ENCODE assay signal across 9 cellular contexts in genomic region chrX:136130931-136131843, GRCh38. TPM values are rescaled to one million over a fixed set of nuclear protein-coding genes. Genes with fewer than 3 reads are reported as not detected.
DNase-seq lines count a peak whose midpoint lies in the region; ATAC-seq and TF ChIP-seq lines count a peak whose summit lies in the region.
"Had no signal": no experiment of that assay in that cellular context is flagged by ENCODE, and none has a peak within 500 bp of the region (broad histone marks: within the 10 kb centered on the region; RNA-seq: fewer than 3 reads in every experiment).

No MANE protein-coding gene starts in this region.

- H3K27ac Mint-ChIP-seq in nephron progenitor cell: no peak overlapping the region
- H3K27ac Mint-ChIP-seq: dendritic cell treated with granulocyte-macrophage colony-stimulating factor and Interleukin-4, amounts not matched to agents 40 ng/mL and 50 ng/mL, for 4 days had no signal

- H3K36me3 Mint-ChIP-seq in nephron progenitor cell (ENCODE audit: low read depth): no peaks in the 10 kb centered on the region

- intact Hi-C loops in aorta (cut with DNase I): no loop called here

- no peaks in the 10 kb centered on the region for H3K4me1 Mint-ChIP-seq in nephron progenitor cell

- H3K4me3 ChIP-seq in aorta (ENCODE audit: low read length in 2 of 2): no peak overlapping the region

- no peak overlapping the region for H3K4me3 Mint-ChIP-seq in nephron progenitor cell
- H3K4me3 Mint-ChIP-seq: dendritic cell treated with granulocyte-macrophage colony-stimulating factor and Interleukin-4, amounts not matched to agents 40 ng/mL and 50 ng/mL, for 4 days had no signal

- no peaks in the 10 kb centered on the region for H3K9me3 ChIP-seq in aorta (ENCODE audit: control insufficient read depth, low read length)

- peaks cover 48% of the 10 kb centered on the region for H3K9me3 Mint-ChIP-seq in nephron progenitor cell
- H3K9me3 Mint-ChIP-seq: dendritic cell treated with granulocyte-macrophage colony-stimulating factor and Interleukin-4, amounts not matched to agents 40 ng/mL and 50 ng/mL, for 4 days had no signal

- DNase-seq in stimulated activated CD4-positive, alpha-beta T cell treated with anti-CD3 and anti-CD28 coated beads, Interleukin-4, amount 100 ng/mL, for 24 hours: peak; percentile 15
- DNase-seq in stimulated activated CD4-positive, alpha-beta T cell treated with anti-CD3 and anti-CD28 coated beads, Interleukin-2, amount 100 ng/mL, for 24 hours: no peak
- DNase-seq in T1000 (lab: John Stamatoyannopoulos, UW): peak; percentile 38
- DNase-seq in fibroblast of gingiva (ENCODE audit: low read depth): peak; percentile 63
- no peak for DNase-seq in nephron progenitor cell
- no peak for DNase-seq in medulla oblongata (ENCODE audit: extremely low spot score)
- no peak for DNase-seq in aorta
- DNase-seq in T-helper 9 cell: no peak

- 70 to 78% methylated on average over 6 of the region's 6 CpGs for WGBS in aorta, 2 donors

- H3K27ac ChIP-seq in aorta (ENCODE audit: low read depth in 1 of 2, low read length in 2 of 2): no peak overlapping the region

- H3K27me3 ChIP-seq in aorta (ENCODE audit: control insufficient read depth in 1 of 2, insufficient read depth in 2 of 2, low read length in 1 of 2): no peaks in the 10 kb centered on the region

- H3K4me1 ChIP-seq in aorta (ENCODE audit: control insufficient read depth in 1 of 2, insufficient read depth in 2 of 2, low read length in 2 of 2): no peaks in the 10 kb centered on the region

- peaks cover 4% of the 10 kb centered on the region for H3K27me3 Mint-ChIP-seq in nephron progenitor cell (ENCODE audit: low read depth, poor library complexity)
- H3K27me3 Mint-ChIP-seq: dendritic cell treated with granulocyte-macrophage colony-stimulating factor and Interleukin-4, amounts not matched to agents 40 ng/mL and 50 ng/mL, for 4 days had no signal

- no peak for ATAC-seq in aorta (ENCODE audit: low FRiP score)

- no peak for TF ChIP-seq CTCF in nephron progenitor cell (IDR thresholded peaks at IDR 0.05)

- no peaks in the 10 kb centered on the region for H3K36me3 ChIP-seq in aorta (ENCODE audit: control insufficient read depth in 1 of 2, insufficient read depth in 2 of 2, low read length in 1 of 2)

RNA-seq across cellular contexts. Expression of gene FHL1, which starts 16.1 kb away (rescaled TPM):
- total RNA-seq in aorta: 1,000 to 10,000 TPM in 1 of 2 donors, 100 to 1,000 TPM in 1; 875 to 2,023 TPM
- 1,000 to 10,000 TPM; 1,215 to 2,126 TPM for polyA plus RNA-seq in aorta

Comparison
In these comparisons a context has a peak if more than half of its experiments do, and no peak if none do; other contexts are left out.
1. DNase-seq: peak in stimulated activated CD4-positive, alpha-beta T cell treated with anti-CD3 and anti-CD28 coated beads, Interleukin-4, amount 100 ng/mL, for 24 hours (single experiment), T1000 (single experiment) and fibroblast of gingiva (single experiment); none in stimulated activated CD4-positive, alpha-beta T cell treated with anti-CD3 and anti-CD28 coated beads, Interleukin-2, amount 100 ng/mL, for 24 hours (0 of 2), nephron progenitor cell (single experiment), medulla oblongata (single experiment), aorta (0 of 2) and T-helper 9 cell (single experiment).